ENCODE assay signal across 12 cellular contexts in the genomic region with DNA sequence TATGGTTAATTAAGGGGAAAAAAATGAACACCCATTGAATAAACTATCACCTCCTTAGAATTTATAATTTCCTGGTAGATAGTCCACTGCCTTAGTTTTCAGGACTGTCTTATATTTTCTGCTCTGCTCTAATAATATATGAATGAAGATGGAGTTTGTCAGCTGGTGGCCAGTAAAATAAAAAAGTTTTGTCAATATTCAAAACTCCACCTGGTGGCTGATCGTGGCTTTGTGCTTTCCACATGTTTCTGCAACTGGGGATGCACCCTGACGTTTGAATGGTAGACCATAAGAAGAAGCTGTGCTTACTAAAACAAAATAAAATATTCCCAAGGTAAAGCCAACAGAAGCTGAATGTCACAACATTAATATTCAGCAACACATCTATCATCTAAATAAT.
DNase-seq lines count a peak whose midpoint lies in the region; ATAC-seq, FAIRE-seq and TF ChIP-seq lines count a peak whose summit lies in the region.
"Had no signal": no experiment of that assay in that cellular context is flagged by ENCODE, and none has a peak within 500 bp of the region (broad histone marks: within the 10 kb centered on the region; RNA-seq: fewer than 3 reads in every experiment).

No MANE protein-coding gene starts in this region.

- no peaks in the 10 kb centered on the region for H3K79me2 ChIP-seq in HepG2 (ENCODE audit: insufficient read depth, low read length)

- WGBS in HepG2 (ENCODE audit: low lambda C conversion rate), result 0% methylated on average over 2 of the region's 2 CpGs
- WGBS in aorta, 2 donors, result 28 to 41% methylated on average over 2 of the region's 2 CpGs

- no peak overlapping the region for H2AFZ ChIP-seq in HepG2 (ENCODE audit: low read length)

- FAIRE-seq in HepG2 (lab: Jason Lieb, UNC), result no peak
- FAIRE-seq: islet of Langerhans had no signal

- ATAC-seq in HepG2 (no peak), aorta (ENCODE audit: low FRiP score) (no peak)

- intact Hi-C loops in HepG2 (cut with micrococcal nuclease; ENCODE audit: unreplicated experiment), result loop anchor here (5.0 kb wide), 1 partner anchor 740 kb away; no protein-coding TSS in a partner anchor
- intact Hi-C loops in aorta (cut with DNase I), result no loop called here

- TF ChIP-seq CTCF in GM12873 (IDR thresholded peaks at IDR 0.05; ENCODE audit: insufficient read depth, low read depth, low read length, missing control alignments) (peak; percentile 16), LNCAP (IDR thresholded peaks at IDR 0.05) (peak; percentile 43), VCaP (conservative IDR thresholded peaks at IDR 0.05) (peak; percentile 72), HepG2 (CRISPR knock-in tag; IDR thresholded peaks at IDR 0.05) (no peak)

- H3K9me3 ChIP-seq in HepG2 (ENCODE audit: low read length), result no peaks in the 10 kb centered on the region; the same call in 1 of the 2 replicates
- no peaks in the 10 kb centered on the region for H3K9me3 ChIP-seq in aorta (ENCODE audit: control insufficient read depth, low read length)

- no peak overlapping the region for H3K27ac ChIP-seq in VCaP
- H3K27ac ChIP-seq in HepG2 (ENCODE audit: extremely low read length, insufficient read depth, low read length), result no peak overlapping the region
- H3K27ac ChIP-seq in aorta (ENCODE audit: low read depth in 1 of 2, low read length in 2 of 2), result no peak overlapping the region
- no peak overlapping the region for H3K27ac ChIP-seq in substantia nigra (ENCODE audit: low read depth, low read length, poor library complexity, severe bottlenecking)

- POLR2A ChIA-PET in HepG2 (lab: Yijun Ruan, JAX), result no interaction called here

- no peak overlapping the region for H3K9ac ChIP-seq in HepG2 (ENCODE audit: insufficient read depth, low read depth, low read length)

- H3K36me3 ChIP-seq in HepG2 (replicated peaks in 1 of 2; ENCODE audit: control insufficient read depth in 1 of 2, insufficient read depth in 2 of 2, low read length in 2 of 2) (no peaks in the 10 kb centered on the region), aorta (ENCODE audit: control insufficient read depth in 1 of 2, insufficient read depth in 2 of 2, low read length in 1 of 2) (no peaks in the 10 kb centered on the region)

- CTCF ChIA-PET in HepG2 (lab: Yijun Ruan, JAX; ENCODE audit: low intra/inter-chr PET ratio, low total read pairs), result no interaction called here

- no peak for TF ChIP-seq RAD21 in HepG2 (CRISPR knock-in tag; IDR thresholded peaks at IDR 0.05)

- BruUV-seq in HepG2 (replicated peaks; lab: Mats Ljungman, UMichigan), result no TSS peak

- H3K27me3 ChIP-seq in HepG2 (ENCODE audit: control insufficient read depth in 1 of 2, insufficient read depth in 2 of 2, low read length in 2 of 2) (no peaks in the 10 kb centered on the region), aorta (ENCODE audit: control insufficient read depth in 1 of 2, insufficient read depth in 2 of 2, low read length in 1 of 2) (no peaks in the 10 kb centered on the region)

- H3K4me3 ChIP-seq in HepG2 (replicated peaks in 1 of 3; ENCODE audit: insufficient read depth in 1 of 3, low read depth in 2 of 3, low read length in 3 of 3), result no peak overlapping the region
- no peak overlapping the region for H3K4me3 ChIP-seq in aorta (ENCODE audit: low read length in 2 of 2)

- in situ Hi-C loops in HepG2 (cut with HindIII; ENCODE audit: extremely low pct_ligation_motif_present, low pct_unique_long_range_greater_than_20kb), result no loop called here

- DNase-seq in HepG2 (ENCODE audit: low spot score) (peak; percentile 3), aorta (no peak), substantia nigra (lab: John Stamatoyannopoulos, UW) (no peak), anterior cingulate cortex (lab: John Stamatoyannopoulos, UW) (no peak), midbrain (lab: John Stamatoyannopoulos, UW) (no peak)
- DNase-seq: amniotic stem cell, DMS153, IMR-90 had no signal

- no peaks in the 10 kb centered on the region for H4K20me1 ChIP-seq in HepG2 (ENCODE audit: insufficient read depth, low read length)

- no peak for TF ChIP-seq EP300 in HepG2 (IDR thresholded peaks at IDR 0.05; ENCODE audit: low read depth in 2 of 2, low read length in 2 of 2)
- no peak for TF ChIP-seq EP300 in HepG2 (CRISPR knock-in tag; IDR thresholded peaks at IDR 0.05; ENCODE audit: borderline replicate concordance)

- no peak overlapping the region for H3K4me2 ChIP-seq in HepG2 (ENCODE audit: low read depth, low read length)

- TF ChIP-seq POLR2A in HepG2 (IDR thresholded peaks at IDR 0.05; ENCODE audit: insufficient read depth in 1 of 2, low read depth in 2 of 2, low read length in 2 of 2), result no peak

- no peaks in the 10 kb centered on the region for H3K4me1 ChIP-seq in HepG2 (ENCODE audit: insufficient read depth, low read length)
- H3K4me1 ChIP-seq in aorta (ENCODE audit: control insufficient read depth in 1 of 2, insufficient read depth in 2 of 2, low read length in 2 of 2), result no peaks in the 10 kb centered on the region

TF ChIP-seq in HepG2, 621 proteins besides CTCF, POLR2A, EP300 and RAD21:
- TF ChIP-seq MXI1 (IDR thresholded peaks at IDR 0.05; ENCODE audit: borderline replicate concordance, low read depth, low read length) (no peak), ARNTL (CRISPR knock-in tag; IDR thresholded peaks at IDR 0.05) (no peak), ZNF570 (CRISPR knock-in tag; IDR thresholded peaks at IDR 0.05; ENCODE audit: borderline replicate concordance) (no peak), CENPX (CRISPR knock-in tag; IDR thresholded peaks at IDR 0.05) (no peak), MBD4 (IDR thresholded peaks at IDR 0.05; ENCODE audit: borderline replicate concordance, low read length) (no peak), PHF5A (CRISPR knock-in tag; IDR thresholded peaks at IDR 0.05; ENCODE audit: low read depth, unreplicated experiment) (no peak), REL (CRISPR knock-in tag; conservative IDR thresholded peaks at IDR 0.05) (no peak), DPF2 (CRISPR knock-in tag; IDR thresholded peaks at IDR 0.05; ENCODE audit: borderline replicate concordance, low read depth) (no peak), ZNF337 (CRISPR knock-in tag; IDR thresholded peaks at IDR 0.05; ENCODE audit: borderline replicate concordance, low read depth) (no peak), ZNF674 (CRISPR knock-in tag; IDR thresholded peaks at IDR 0.05; ENCODE audit: low read depth) (no peak), MEIS1 (CRISPR knock-in tag; IDR thresholded peaks at IDR 0.05; ENCODE audit: borderline replicate concordance) (no peak)
- TF ChIP-seq, protein P1, sequence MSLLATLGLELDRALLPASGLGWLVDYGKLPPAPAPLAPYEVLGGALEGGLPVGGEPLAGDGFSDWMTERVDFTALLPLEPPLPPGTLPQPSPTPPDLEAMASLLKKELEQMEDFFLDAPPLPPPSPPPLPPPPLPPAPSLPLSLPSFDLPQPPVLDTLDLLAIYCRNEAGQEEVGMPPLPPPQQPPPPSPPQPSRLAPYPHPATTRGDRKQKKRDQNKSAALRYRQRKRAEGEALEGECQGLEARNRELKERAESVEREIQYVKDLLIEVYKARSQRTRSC (CRISPR knock-in tag; IDR thresholded peaks at IDR 0.05; ENCODE audit: low read depth), result no peak
- TF ChIP-seq, protein P2, sequence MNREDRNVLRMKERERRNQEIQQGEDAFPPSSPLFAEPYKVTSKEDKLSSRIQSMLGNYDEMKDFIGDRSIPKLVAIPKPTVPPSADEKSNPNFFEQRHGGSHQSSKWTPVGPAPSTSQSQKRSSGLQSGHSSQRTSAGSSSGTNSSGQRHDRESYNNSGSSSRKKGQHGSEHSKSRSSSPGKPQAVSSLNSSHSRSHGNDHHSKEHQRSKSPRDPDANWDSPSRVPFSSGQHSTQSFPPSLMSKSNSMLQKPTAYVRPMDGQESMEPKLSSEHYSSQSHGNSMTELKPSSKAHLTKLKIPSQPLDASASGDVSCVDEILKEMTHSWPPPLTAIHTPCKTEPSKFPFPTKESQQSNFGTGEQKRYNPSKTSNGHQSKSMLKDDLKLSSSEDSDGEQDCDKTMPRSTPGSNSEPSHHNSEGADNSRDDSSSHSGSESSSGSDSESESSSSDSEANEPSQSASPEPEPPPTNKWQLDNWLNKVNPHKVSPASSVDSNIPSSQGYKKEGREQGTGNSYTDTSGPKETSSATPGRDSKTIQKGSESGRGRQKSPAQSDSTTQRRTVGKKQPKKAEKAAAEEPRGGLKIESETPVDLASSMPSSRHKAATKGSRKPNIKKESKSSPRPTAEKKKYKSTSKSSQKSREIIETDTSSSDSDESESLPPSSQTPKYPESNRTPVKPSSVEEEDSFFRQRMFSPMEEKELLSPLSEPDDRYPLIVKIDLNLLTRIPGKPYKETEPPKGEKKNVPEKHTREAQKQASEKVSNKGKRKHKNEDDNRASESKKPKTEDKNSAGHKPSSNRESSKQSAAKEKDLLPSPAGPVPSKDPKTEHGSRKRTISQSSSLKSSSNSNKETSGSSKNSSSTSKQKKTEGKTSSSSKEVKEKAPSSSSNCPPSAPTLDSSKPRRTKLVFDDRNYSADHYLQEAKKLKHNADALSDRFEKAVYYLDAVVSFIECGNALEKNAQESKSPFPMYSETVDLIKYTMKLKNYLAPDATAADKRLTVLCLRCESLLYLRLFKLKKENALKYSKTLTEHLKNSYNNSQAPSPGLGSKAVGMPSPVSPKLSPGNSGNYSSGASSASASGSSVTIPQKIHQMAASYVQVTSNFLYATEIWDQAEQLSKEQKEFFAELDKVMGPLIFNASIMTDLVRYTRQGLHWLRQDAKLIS (CRISPR knock-in tag; IDR thresholded peaks at IDR 0.05), result no peak
